In the genomic region with DNA sequence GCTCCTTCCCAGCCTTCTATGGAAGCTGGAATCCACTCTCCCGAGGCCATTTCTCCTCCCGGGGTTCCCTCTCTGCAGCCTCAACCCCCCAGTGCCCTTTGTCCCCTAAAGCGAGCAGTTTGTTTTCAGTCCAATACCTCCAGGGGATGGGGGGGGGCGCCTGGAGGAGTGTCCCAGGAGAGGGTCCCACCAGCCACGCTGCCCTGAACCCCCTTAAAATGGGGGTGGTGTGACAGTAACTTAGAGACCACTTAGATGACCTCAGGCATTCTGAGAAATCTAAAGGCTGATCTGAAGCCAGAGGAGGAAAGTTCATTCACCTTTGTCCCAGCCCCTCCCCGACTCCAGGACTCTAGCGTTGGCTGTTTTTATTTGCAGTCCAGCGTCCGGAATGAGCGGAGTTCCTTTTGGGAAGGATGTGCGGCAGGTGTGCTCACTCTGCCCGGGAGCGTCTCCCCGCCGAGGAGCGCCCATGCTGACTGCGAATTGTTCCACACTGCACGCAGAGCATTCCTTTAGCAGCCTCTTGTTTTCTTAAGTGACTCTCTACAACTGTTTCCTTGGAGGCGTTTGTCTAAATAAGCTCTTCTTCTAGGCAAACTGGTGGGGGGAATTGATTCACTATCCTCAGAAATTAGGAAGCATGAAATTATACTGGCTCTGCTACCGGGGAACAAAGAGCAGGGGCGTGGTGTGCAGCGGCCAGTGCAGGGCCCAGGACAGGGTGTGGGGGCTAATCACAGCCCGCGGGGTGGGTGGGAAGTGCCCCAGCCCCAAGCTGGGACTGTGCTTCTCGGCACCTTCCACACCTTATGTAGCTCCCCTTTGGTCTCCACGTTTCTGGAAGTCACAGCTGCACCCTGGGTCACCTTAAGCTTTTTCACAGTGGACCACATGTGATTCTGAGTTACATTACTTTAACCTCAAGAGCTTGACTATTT, we compare ENCODE assay signal across 1 cellular context.
TF ChIP-seq lines count a peak whose summit lies in the region.

No MANE protein-coding gene starts in this region.

TF ChIP-seq in SK-N-SH, 30 proteins besides CTCF, POLR2A, EP300 and RAD21 (continued from another document):
- TF ChIP-seq, protein P1, sequence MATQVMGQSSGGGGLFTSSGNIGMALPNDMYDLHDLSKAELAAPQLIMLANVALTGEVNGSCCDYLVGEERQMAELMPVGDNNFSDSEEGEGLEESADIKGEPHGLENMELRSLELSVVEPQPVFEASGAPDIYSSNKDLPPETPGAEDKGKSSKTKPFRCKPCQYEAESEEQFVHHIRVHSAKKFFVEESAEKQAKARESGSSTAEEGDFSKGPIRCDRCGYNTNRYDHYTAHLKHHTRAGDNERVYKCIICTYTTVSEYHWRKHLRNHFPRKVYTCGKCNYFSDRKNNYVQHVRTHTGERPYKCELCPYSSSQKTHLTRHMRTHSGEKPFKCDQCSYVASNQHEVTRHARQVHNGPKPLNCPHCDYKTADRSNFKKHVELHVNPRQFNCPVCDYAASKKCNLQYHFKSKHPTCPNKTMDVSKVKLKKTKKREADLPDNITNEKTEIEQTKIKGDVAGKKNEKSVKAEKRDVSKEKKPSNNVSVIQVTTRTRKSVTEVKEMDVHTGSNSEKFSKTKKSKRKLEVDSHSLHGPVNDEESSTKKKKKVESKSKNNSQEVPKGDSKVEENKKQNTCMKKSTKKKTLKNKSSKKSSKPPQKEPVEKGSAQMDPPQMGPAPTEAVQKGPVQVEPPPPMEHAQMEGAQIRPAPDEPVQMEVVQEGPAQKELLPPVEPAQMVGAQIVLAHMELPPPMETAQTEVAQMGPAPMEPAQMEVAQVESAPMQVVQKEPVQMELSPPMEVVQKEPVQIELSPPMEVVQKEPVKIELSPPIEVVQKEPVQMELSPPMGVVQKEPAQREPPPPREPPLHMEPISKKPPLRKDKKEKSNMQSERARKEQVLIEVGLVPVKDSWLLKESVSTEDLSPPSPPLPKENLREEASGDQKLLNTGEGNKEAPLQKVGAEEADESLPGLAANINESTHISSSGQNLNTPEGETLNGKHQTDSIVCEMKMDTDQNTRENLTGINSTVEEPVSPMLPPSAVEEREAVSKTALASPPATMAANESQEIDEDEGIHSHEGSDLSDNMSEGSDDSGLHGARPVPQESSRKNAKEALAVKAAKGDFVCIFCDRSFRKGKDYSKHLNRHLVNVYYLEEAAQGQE (IDR thresholded peaks at IDR 0.05; ENCODE audit: low read depth, low read length) = no peak
- TF ChIP-seq RFX5 (IDR thresholded peaks at IDR 0.05; ENCODE audit: low read length) (no peak), CHD2 (IDR thresholded peaks at IDR 0.05; ENCODE audit: low read length, partially characterized antibody) (no peak), POLR2AphosphoS5 (IDR thresholded peaks at IDR 0.05; ENCODE audit: low read depth, low read length) (no peak), GABPA (IDR thresholded peaks at IDR 0.05; ENCODE audit: low read depth) (no peak)
- TF ChIP-seq, protein P2, sequence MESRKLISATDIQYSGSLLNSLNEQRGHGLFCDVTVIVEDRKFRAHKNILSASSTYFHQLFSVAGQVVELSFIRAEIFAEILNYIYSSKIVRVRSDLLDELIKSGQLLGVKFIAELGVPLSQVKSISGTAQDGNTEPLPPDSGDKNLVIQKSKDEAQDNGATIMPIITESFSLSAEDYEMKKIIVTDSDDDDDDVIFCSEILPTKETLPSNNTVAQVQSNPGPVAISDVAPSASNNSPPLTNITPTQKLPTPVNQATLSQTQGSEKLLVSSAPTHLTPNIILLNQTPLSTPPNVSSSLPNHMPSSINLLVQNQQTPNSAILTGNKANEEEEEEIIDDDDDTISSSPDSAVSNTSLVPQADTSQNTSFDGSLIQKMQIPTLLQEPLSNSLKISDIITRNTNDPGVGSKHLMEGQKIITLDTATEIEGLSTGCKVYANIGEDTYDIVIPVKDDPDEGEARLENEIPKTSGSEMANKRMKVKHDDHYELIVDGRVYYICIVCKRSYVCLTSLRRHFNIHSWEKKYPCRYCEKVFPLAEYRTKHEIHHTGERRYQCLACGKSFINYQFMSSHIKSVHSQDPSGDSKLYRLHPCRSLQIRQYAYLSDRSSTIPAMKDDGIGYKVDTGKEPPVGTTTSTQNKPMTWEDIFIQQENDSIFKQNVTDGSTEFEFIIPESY (IDR thresholded peaks at IDR 0.05; ENCODE audit: borderline replicate concordance, low read depth) = no peak
- TF ChIP-seq, protein P3, sequence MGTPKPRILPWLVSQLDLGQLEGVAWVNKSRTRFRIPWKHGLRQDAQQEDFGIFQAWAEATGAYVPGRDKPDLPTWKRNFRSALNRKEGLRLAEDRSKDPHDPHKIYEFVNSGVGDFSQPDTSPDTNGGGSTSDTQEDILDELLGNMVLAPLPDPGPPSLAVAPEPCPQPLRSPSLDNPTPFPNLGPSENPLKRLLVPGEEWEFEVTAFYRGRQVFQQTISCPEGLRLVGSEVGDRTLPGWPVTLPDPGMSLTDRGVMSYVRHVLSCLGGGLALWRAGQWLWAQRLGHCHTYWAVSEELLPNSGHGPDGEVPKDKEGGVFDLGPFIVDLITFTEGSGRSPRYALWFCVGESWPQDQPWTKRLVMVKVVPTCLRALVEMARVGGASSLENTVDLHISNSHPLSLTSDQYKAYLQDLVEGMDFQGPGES (IDR thresholded peaks at IDR 0.05; ENCODE audit: low read depth, low read length) = no peak
